Comparison of ENCODE assay signal across 1 cellular context in genomic region chr7:30923009-30923773, GRCh38.
TF ChIP-seq lines count a peak whose summit lies in the region.

No MANE protein-coding gene starts in this region.

TF ChIP-seq in WTC11, 78 proteins besides CTCF, POLR2A, EP300 and RAD21 (continued from another document):
- no peak for TF ChIP-seq PRDM15 (CRISPR knock-in tag; IDR thresholded peaks at IDR 0.05)
- TF ChIP-seq, protein P1, sequence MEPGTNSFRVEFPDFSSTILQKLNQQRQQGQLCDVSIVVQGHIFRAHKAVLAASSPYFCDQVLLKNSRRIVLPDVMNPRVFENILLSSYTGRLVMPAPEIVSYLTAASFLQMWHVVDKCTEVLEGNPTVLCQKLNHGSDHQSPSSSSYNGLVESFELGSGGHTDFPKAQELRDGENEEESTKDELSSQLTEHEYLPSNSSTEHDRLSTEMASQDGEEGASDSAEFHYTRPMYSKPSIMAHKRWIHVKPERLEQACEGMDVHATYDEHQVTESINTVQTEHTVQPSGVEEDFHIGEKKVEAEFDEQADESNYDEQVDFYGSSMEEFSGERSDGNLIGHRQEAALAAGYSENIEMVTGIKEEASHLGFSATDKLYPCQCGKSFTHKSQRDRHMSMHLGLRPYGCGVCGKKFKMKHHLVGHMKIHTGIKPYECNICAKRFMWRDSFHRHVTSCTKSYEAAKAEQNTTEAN (CRISPR knock-in tag; IDR thresholded peaks at IDR 0.05): no peak
- TF ChIP-seq NFYB (CRISPR knock-in tag; conservative IDR thresholded peaks at IDR 0.05; ENCODE audit: low read depth): no peak
- TF ChIP-seq, protein P2, sequence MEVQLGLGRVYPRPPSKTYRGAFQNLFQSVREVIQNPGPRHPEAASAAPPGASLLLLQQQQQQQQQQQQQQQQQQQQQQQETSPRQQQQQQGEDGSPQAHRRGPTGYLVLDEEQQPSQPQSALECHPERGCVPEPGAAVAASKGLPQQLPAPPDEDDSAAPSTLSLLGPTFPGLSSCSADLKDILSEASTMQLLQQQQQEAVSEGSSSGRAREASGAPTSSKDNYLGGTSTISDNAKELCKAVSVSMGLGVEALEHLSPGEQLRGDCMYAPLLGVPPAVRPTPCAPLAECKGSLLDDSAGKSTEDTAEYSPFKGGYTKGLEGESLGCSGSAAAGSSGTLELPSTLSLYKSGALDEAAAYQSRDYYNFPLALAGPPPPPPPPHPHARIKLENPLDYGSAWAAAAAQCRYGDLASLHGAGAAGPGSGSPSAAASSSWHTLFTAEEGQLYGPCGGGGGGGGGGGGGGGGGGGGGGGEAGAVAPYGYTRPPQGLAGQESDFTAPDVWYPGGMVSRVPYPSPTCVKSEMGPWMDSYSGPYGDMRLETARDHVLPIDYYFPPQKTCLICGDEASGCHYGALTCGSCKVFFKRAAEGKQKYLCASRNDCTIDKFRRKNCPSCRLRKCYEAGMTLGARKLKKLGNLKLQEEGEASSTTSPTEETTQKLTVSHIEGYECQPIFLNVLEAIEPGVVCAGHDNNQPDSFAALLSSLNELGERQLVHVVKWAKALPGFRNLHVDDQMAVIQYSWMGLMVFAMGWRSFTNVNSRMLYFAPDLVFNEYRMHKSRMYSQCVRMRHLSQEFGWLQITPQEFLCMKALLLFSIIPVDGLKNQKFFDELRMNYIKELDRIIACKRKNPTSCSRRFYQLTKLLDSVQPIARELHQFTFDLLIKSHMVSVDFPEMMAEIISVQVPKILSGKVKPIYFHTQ (CRISPR knock-in tag; IDR thresholded peaks at IDR 0.05): no peak
- TF ChIP-seq SMAD3 (CRISPR knock-in tag; IDR thresholded peaks at IDR 0.05; ENCODE audit: borderline replicate concordance): no peak
